Comparison of ENCODE assay signal across 9 cellular contexts in genomic region chr13:95641291-95641811, GRCh38. TPM values are rescaled to one million over a fixed set of nuclear protein-coding genes. Genes with fewer than 3 reads are reported as not detected.
DNase-seq lines count a peak whose midpoint lies in the region; ATAC-seq and TF ChIP-seq lines count a peak whose summit lies in the region.
"Had no signal": no experiment of that assay in that cellular context is flagged by ENCODE, and none has a peak within 500 bp of the region (broad histone marks: within the 10 kb centered on the region; RNA-seq: fewer than 3 reads in every experiment).

No MANE protein-coding gene starts in this region.

- TF ChIP-seq CTCF in AG04449 (IDR thresholded peaks at IDR 0.05; ENCODE audit: insufficient read depth, low read length, missing control alignments) (no peak), fibroblast of pulmonary artery (IDR thresholded peaks at IDR 0.05; ENCODE audit: low read length, missing control alignments) (no peak)

- H3K4me3 ChIP-seq in AG04449 (ENCODE audit: low read depth, low read length) (peak overlapping the region; percentile 60), fibroblast of pulmonary artery (replicated peaks; ENCODE audit: low read depth, low read length) (peak overlapping the region; percentile 73)

- CTCF ChIA-PET in AG04449 (lab: Yijun Ruan, JAX), result interaction anchor here (1.7 to 2.6 kb wide), 3 partner anchors 17 to 193 kb away, joined by 4 to 10 read pairs (median 6); no protein-coding TSS in a partner anchor

- DNase-seq in AG04449 (ENCODE audit: low read depth, low spot score), result no peak
- peak; percentile 23 for DNase-seq in NCI-H510A (lab: John Stamatoyannopoulos, UW)
- peak; percentile 18 for DNase-seq in fibroblast of pulmonary artery (ENCODE audit: low read depth)
- peak; percentile 43 for DNase-seq in occipital lobe (lab: John Stamatoyannopoulos, UW)
- DNase-seq in amniotic stem cell (lab: John Stamatoyannopoulos, UW), result no peak
- no peak for DNase-seq in NCI-H2081 treated with DMSO at 0.1 percent for 48 hours (lab: John Stamatoyannopoulos, UW)
- no peak for DNase-seq in iPS-NIHi11 (ENCODE audit: low spot score)
- DNase-seq: CD4-positive, CD25-positive, alpha-beta regulatory T cell had no signal

- POLR2A ChIA-PET in AG04449 (lab: Yijun Ruan, JAX), result no interaction called here

- no peak for ATAC-seq in GM18907 (IDR thresholded peaks at IDR 0.05; ENCODE audit: unreplicated experiment)

RNA-seq across cellular contexts. Expression of gene DZIP1, which starts 3.2 kb away (rescaled TPM):
- 43.7 TPM for total RNA-seq in occipital lobe
- total RNA-seq: CD4-positive, CD25-positive, alpha-beta regulatory T cell had no signal

RNA-seq across cellular contexts. Expression of gene DNAJC3, which starts 35.6 kb away (rescaled TPM):
- 32.6 TPM for total RNA-seq in occipital lobe

Comparison
In these comparisons a context has a peak if more than half of its experiments do, and no peak if none do; other contexts are left out.
1. DNase-seq: peak in NCI-H510A (single experiment), fibroblast of pulmonary artery (single experiment) and occipital lobe (single experiment); none in AG04449 (single experiment), amniotic stem cell (single experiment), NCI-H2081 treated with DMSO at 0.1 percent for 48 hours (single experiment) and iPS-NIHi11 (single experiment).